19 cellular contexts compared by ENCODE assay signal in genomic region chr3:126321490-126321889, GRCh38. TPM values are rescaled to one million over a fixed set of nuclear protein-coding genes. Genes with fewer than 3 reads are reported as not detected.
DNase-seq lines count a peak whose midpoint lies in the region; ATAC-seq and TF ChIP-seq lines count a peak whose summit lies in the region.
"Had no signal": no experiment of that assay in that cellular context is flagged by ENCODE, and none has a peak within 500 bp of the region (broad histone marks: within the 10 kb centered on the region; RNA-seq: fewer than 3 reads in every experiment).

No MANE protein-coding gene starts in this region.

- H3K27ac Mint-ChIP-seq in activated naive CD8-positive, alpha-beta T cell treated with anti-CD3 and anti-CD28 coated beads, Interleukin-2, amount 10 ng/mL, durations not matched to agents 7 days and 5 days, result no peak overlapping the region
- no peak overlapping the region for H3K27ac Mint-ChIP-seq in activated naive CD8-positive, alpha-beta T cell treated with anti-CD3 and anti-CD28 coated beads for 36 hours

- H3K4me1 Mint-ChIP-seq in activated naive CD8-positive, alpha-beta T cell treated with anti-CD3 and anti-CD28 coated beads, Interleukin-2, amount 10 ng/mL, durations not matched to agents 7 days and 5 days, result no peaks in the 10 kb centered on the region
- H3K4me1 Mint-ChIP-seq in activated naive CD8-positive, alpha-beta T cell treated with anti-CD3 and anti-CD28 coated beads for 36 hours, result no peaks in the 10 kb centered on the region
- H3K4me1 Mint-ChIP-seq: CD8-positive, alpha-beta memory T cell had no signal

- no peak for ATAC-seq in activated naive CD8-positive, alpha-beta T cell treated with anti-CD3 and anti-CD28 coated beads, Interleukin-2, amount 10 ng/mL, durations not matched to agents 7 days and 5 days (ENCODE audit: low read depth)
- no peak for ATAC-seq in GM21515 (IDR thresholded peaks at IDR 0.05; ENCODE audit: unreplicated experiment)

- no peaks in the 10 kb centered on the region for H3K9me3 ChIP-seq in sigmoid colon
- H3K9me3 ChIP-seq: SJCRH30 had no signal

- H3K9me3 Mint-ChIP-seq in activated naive CD8-positive, alpha-beta T cell treated with anti-CD3 and anti-CD28 coated beads, Interleukin-2, amount 10 ng/mL, durations not matched to agents 7 days and 5 days, result peaks cover 1% of the 10 kb centered on the region
- H3K9me3 Mint-ChIP-seq in activated naive CD8-positive, alpha-beta T cell treated with anti-CD3 and anti-CD28 coated beads for 36 hours, result peaks cover 3% of the 10 kb centered on the region

- no peak overlapping the region for H3K4me3 Mint-ChIP-seq in activated naive CD8-positive, alpha-beta T cell treated with anti-CD3 and anti-CD28 coated beads, Interleukin-2, amount 10 ng/mL, durations not matched to agents 7 days and 5 days
- H3K4me3 Mint-ChIP-seq in activated naive CD8-positive, alpha-beta T cell treated with anti-CD3 and anti-CD28 coated beads for 36 hours, result no peak overlapping the region
- H3K4me3 Mint-ChIP-seq: CD8-positive, alpha-beta memory T cell had no signal

- TF ChIP-seq CTCF in lower leg skin (IDR thresholded peaks at IDR 0.05) (no peak), sigmoid colon (IDR thresholded peaks at IDR 0.05) (no peak)

- no peaks in the 10 kb centered on the region for H3K4me1 ChIP-seq in sigmoid colon
- H3K4me1 ChIP-seq: SJCRH30 had no signal

- peak; percentile 10 for DNase-seq in activated naive CD8-positive, alpha-beta T cell treated with anti-CD3 and anti-CD28 coated beads, Interleukin-2, amount 10 ng/mL, durations not matched to agents 7 days and 5 days
- no peak for DNase-seq in activated naive CD8-positive, alpha-beta T cell treated with anti-CD3 and anti-CD28 coated beads for 36 hours
- DNase-seq in lower leg skin (ENCODE audit: low spot score in 2 of 2), result peak; percentile 8 to 68
- peak; percentile 44 for DNase-seq in sigmoid colon
- DNase-seq in activated T-cell treated with anti-CD3 and anti-CD28 coated beads, Interleukin-2, amount 50 U/mL, for 1 hour, result no peak
- no peak for DNase-seq in NK-92 treated with Interleukin-12 subunit alpha and Interleukin-12 subunit beta, amount 100 ng/mL, for 24 hours (lab: John Stamatoyannopoulos, UW)
- DNase-seq in NCI-H524 treated with DMSO at 0.1 percent for 48 hours (lab: John Stamatoyannopoulos, UW), result no peak
- DNase-seq: Calu3; CD8-positive, alpha-beta memory T cell; DMS153; GOT3; Karpas-422; NCI-H1417 treated with DMSO at 0.1 percent for 48 hours; NCI-H187 treated with DMSO at 0.1 percent for 48 hours; NCI-H510A; NCI-H748 treated with DMSO at 0.1 percent for 48 hours; SJCRH30 had no signal

- H3K36me3 ChIP-seq in sigmoid colon, result no peaks in the 10 kb centered on the region
- H3K36me3 ChIP-seq: SJCRH30 had no signal

- TF ChIP-seq POLR2A in lower leg skin (IDR thresholded peaks at IDR 0.05) (no peak), sigmoid colon (IDR thresholded peaks at IDR 0.05) (no peak)

- POLR2A ChIA-PET in activated naive CD8-positive, alpha-beta T cell treated with anti-CD3 and anti-CD28 coated beads, Interleukin-2, amount 10 ng/mL, durations not matched to agents 7 days and 5 days (lab: Charles Lee), result no interaction called here

- H3K27me3 Mint-ChIP-seq in activated naive CD8-positive, alpha-beta T cell treated with anti-CD3 and anti-CD28 coated beads, Interleukin-2, amount 10 ng/mL, durations not matched to agents 7 days and 5 days, result peaks cover 2% of the 10 kb centered on the region
- H3K27me3 Mint-ChIP-seq in activated naive CD8-positive, alpha-beta T cell treated with anti-CD3 and anti-CD28 coated beads for 36 hours, result no peaks in the 10 kb centered on the region

- H3K36me3 Mint-ChIP-seq in activated naive CD8-positive, alpha-beta T cell treated with anti-CD3 and anti-CD28 coated beads, Interleukin-2, amount 10 ng/mL, durations not matched to agents 7 days and 5 days, result no peaks in the 10 kb centered on the region
- H3K36me3 Mint-ChIP-seq in activated naive CD8-positive, alpha-beta T cell treated with anti-CD3 and anti-CD28 coated beads for 36 hours, result no peaks in the 10 kb centered on the region

- WGBS in lower leg skin, 2 donors, result 85 to 86% methylated on average over 7 to 9 of the region's 9 CpGs
- 81 to 84% methylated on average over 9 of the region's 9 CpGs for WGBS in sigmoid colon, 2 donors

- no peak overlapping the region for H3K27ac ChIP-seq in sigmoid colon
- H3K27ac ChIP-seq: C4-2B, SJCRH30 had no signal

- no peaks in the 10 kb centered on the region for H3K27me3 ChIP-seq in sigmoid colon
- H3K27me3 ChIP-seq: SJCRH30 had no signal

- intact Hi-C loops in lower leg skin (cut with DNase I; ENCODE audit: low total_unique reads) (no loop called here), sigmoid colon (cut with DNase I) (no loop called here)

- no peak overlapping the region for H3K4me3 ChIP-seq in lower leg skin (ENCODE audit: low read depth, poor library complexity, severe bottlenecking)
- H3K4me3 ChIP-seq in sigmoid colon, result no peak overlapping the region
- H3K4me3 ChIP-seq: SJCRH30 had no signal

- TF ChIP-seq EP300 in sigmoid colon (IDR thresholded peaks at IDR 0.05), result no peak

RNA-seq across cellular contexts. Expression of gene KLF15, which starts 35.7 kb away (rescaled TPM):
- total RNA-seq in activated naive CD8-positive, alpha-beta T cell treated with anti-CD3 and anti-CD28 coated beads, Interleukin-2, amount 10 ng/mL, durations not matched to agents 7 days and 5 days, result under 1 TPM; 0.11 to 0.22 TPM
- total RNA-seq in activated naive CD8-positive, alpha-beta T cell treated with anti-CD3 and anti-CD28 coated beads for 36 hours, result under 1 TPM; 0.41 to 0.42 TPM
- total RNA-seq in lower leg skin (10 to 100 TPM in 3 of 4 donors, 1 to 10 TPM in 1; 9.6 to 31.3 (median 19.2) TPM), sigmoid colon (10 to 100 TPM; 21.9 to 50.2 (median 35.2) TPM)
- polyA plus RNA-seq in sigmoid colon, result 1 to 10 TPM in 2 of 3 donors, under 1 TPM in 1; 0.69 to 5.4 (median 4.2) TPM
- polyA plus RNA-seq: CD8-positive, alpha-beta memory T cell had no signal

Comparison
In these comparisons a context has a peak if more than half of its experiments do, and no peak if none do; other contexts are left out.
1. DNase-seq: peak in activated naive CD8-positive, alpha-beta T cell treated with anti-CD3 and anti-CD28 coated beads, Interleukin-2, amount 10 ng/mL, durations not matched to agents 7 days and 5 days (single experiment), lower leg skin (2 of 2) and sigmoid colon (single experiment); none in activated naive CD8-positive, alpha-beta T cell treated with anti-CD3 and anti-CD28 coated beads for 36 hours (single experiment), activated T-cell treated with anti-CD3 and anti-CD28 coated beads, Interleukin-2, amount 50 U/mL, for 1 hour (single experiment), NK-92 treated with Interleukin-12 subunit alpha and Interleukin-12 subunit beta, amount 100 ng/mL, for 24 hours (single experiment) and NCI-H524 treated with DMSO at 0.1 percent for 48 hours (single experiment).
2. RNA of gene KLF15, which starts 35.7 kb away (total RNA-seq): 21.9 to 50.2 TPM in sigmoid colon and 9.6 to 31.3 TPM in lower leg skin; 0.41 to 0.42 TPM in activated naive CD8-positive, alpha-beta T cell treated with anti-CD3 and anti-CD28 coated beads for 36 hours and 0.11 to 0.22 TPM in activated naive CD8-positive, alpha-beta T cell treated with anti-CD3 and anti-CD28 coated beads, Interleukin-2, amount 10 ng/mL, durations not matched to agents 7 days and 5 days; every median in the first group is over 4 times any median in the second.